Comparison of ENCODE assay signal across 8 cellular contexts in the genomic region with DNA sequence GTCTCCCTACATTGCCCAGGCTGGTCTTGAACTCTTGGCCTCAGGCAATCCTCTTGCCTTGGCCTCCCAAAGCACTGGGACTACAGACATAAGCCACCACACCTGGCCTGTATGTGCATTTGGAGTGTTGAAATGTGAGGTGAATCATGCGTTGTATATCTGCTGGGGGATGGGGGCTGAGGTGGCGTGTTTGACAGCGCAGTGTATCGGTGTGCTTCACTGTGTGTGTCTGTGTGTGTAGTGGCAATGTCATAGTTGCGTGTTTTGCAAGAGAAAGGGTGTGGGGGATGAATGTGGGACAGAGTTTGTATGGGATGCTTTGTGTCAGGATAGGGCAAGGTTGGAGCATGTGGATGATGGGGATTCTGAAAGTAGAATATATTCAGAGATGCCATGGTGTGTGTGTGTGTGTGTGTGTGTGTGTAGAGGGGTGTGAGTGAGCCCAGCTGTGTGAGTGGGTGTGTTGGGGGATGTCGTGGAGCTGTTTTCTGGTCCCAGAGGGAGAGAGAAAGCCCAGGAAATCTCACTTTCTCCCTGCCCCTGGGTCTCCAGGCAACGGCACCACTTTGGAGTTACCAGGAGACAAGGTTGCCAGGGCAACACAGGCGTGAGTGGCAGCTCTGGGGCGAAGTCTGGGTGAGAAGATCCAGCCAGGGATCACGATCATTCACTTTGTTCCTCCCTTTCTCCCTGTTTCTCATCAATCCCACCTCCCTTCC. TPM values are rescaled to one million over a fixed set of nuclear protein-coding genes. Genes with fewer than 3 reads are reported as not detected.
DNase-seq lines count a peak whose midpoint lies in the region; ATAC-seq and TF ChIP-seq lines count a peak whose summit lies in the region.

No MANE protein-coding gene starts in this region.

- no peak overlapping the region for H2AK5ac ChIP-seq in mesendoderm (ENCODE audit: low read length)

- H3K27ac ChIP-seq in mesendoderm (ENCODE audit: low read depth, low read length) (no peak overlapping the region), prostate gland (no peak overlapping the region)

- POLR2A ChIA-PET in T-cell (lab: Charles Lee), result no interaction called here

- peak overlapping the region in 1 of 2 donors; percentile 1 for H3K27ac Mint-ChIP-seq in T-cell
- H3K27ac Mint-ChIP-seq in type B pancreatic cell, result no peak overlapping the region

- H3K4me2 ChIP-seq in mesendoderm (ENCODE audit: low read length), result no peak overlapping the region

- TF ChIP-seq POLR2A in prostate gland (IDR thresholded peaks at IDR 0.05), result no peak

- TF ChIP-seq CTCF in type B pancreatic cell (conservative IDR thresholded peaks at IDR 0.05) (no peak), prostate gland (IDR thresholded peaks at IDR 0.05) (no peak)

- intact Hi-C loops in prostate gland (cut with DNase I), result no loop called here

- no peak overlapping the region for H4K8ac ChIP-seq in mesendoderm (ENCODE audit: low read depth, low read length)

- H3K27me3 Mint-ChIP-seq in T-cell, result no peaks in the 10 kb centered on the region
- H3K27me3 Mint-ChIP-seq in type B pancreatic cell, result no peaks in the 10 kb centered on the region

- H3K9ac ChIP-seq in mesendoderm (ENCODE audit: low read length), result no peak overlapping the region

- CTCF ChIA-PET in T-cell (lab: Charles Lee), result interaction anchor here in 1 of 2 donors (2.9 kb wide), 1 partner anchor 62 kb away, joined by 24 read pairs; a partner anchor contains a TSS

- no peak overlapping the region for H2BK5ac ChIP-seq in mesendoderm (ENCODE audit: low read length)

- H3K4me3 ChIP-seq in mesendoderm (ENCODE audit: low read length), result no peak overlapping the region
- H3K4me3 ChIP-seq in prostate gland, result no peak overlapping the region

- H3K79me2 ChIP-seq in mesendoderm (ENCODE audit: control insufficient read depth, insufficient read depth, low read length), result no peaks in the 10 kb centered on the region

- H3K4me1 Mint-ChIP-seq in T-cell (peaks cover 21 to 27% (median 22%) of the 10 kb centered on the region in 3 donors), type B pancreatic cell (ENCODE audit: unreplicated experiment) (peaks cover 16% of the 10 kb centered on the region)

- H3K79me1 ChIP-seq in mesendoderm (ENCODE audit: low read length), result no peaks in the 10 kb centered on the region

- no peaks in the 10 kb centered on the region for H3K9me3 ChIP-seq in prostate gland

- ATAC-seq in T-cell (replicated peaks in 1 of 4), result no peak
- no peak for ATAC-seq in HG02970 (IDR thresholded peaks at IDR 0.05; ENCODE audit: low FRiP score, unreplicated experiment)

- H3K9me3 Mint-ChIP-seq in T-cell, result no peaks in the 10 kb centered on the region
- H3K9me3 Mint-ChIP-seq in type B pancreatic cell, result no peaks in the 10 kb centered on the region

- no peak overlapping the region for H2BK120ac ChIP-seq in mesendoderm (ENCODE audit: low read depth, low read length)

- H3K4me3 Mint-ChIP-seq in T-cell, result peak overlapping the region in 2 of 3 donors; percentile 1 to 52
- H3K4me3 Mint-ChIP-seq in type B pancreatic cell, result no peak overlapping the region

- peak; percentile 80 for DNase-seq in DMS153 (lab: John Stamatoyannopoulos, UW)
- DNase-seq in MV-4-11 (lab: John Stamatoyannopoulos, UW), result peak; percentile 73
- no peak for DNase-seq in T-cell
- peak; percentile 82 for DNase-seq in mesendoderm
- no peak for DNase-seq in type B pancreatic cell (ENCODE audit: extremely low spot score, unreplicated experiment)
- DNase-seq in dedifferentiated amniotic fluid mesenchymal stem cell (ENCODE audit: extremely low spot score), result no peak
- DNase-seq in prostate gland (ENCODE audit: low spot score), result no peak

- H3K4me1 ChIP-seq in mesendoderm (ENCODE audit: control insufficient read depth, low read depth, low read length) (no peaks in the 10 kb centered on the region), prostate gland (replicated peaks) (peaks cover 7% of the 10 kb centered on the region)

- no peak overlapping the region for H3K56ac ChIP-seq in mesendoderm (ENCODE audit: low read length)

- H3K36me3 ChIP-seq in mesendoderm (ENCODE audit: control insufficient read depth, insufficient read depth, low read length), result no peaks in the 10 kb centered on the region
- peaks cover 0 to 2% of the 10 kb centered on the region in 2 donors for H3K36me3 ChIP-seq in prostate gland

- H3K27me3 ChIP-seq in mesendoderm (ENCODE audit: insufficient read depth, low read length, poor library complexity), result no peaks in the 10 kb centered on the region
- H3K27me3 ChIP-seq in prostate gland (replicated peaks; ENCODE audit: insufficient read depth), result no peaks in the 10 kb centered on the region

- no peak overlapping the region for H2BK15ac ChIP-seq in mesendoderm (replicated peaks; ENCODE audit: low read depth)

- H3K36me3 Mint-ChIP-seq in T-cell (peaks cover 27% of the 10 kb centered on the region), type B pancreatic cell (peaks cover 3% of the 10 kb centered on the region)

- no CpG with 5 or more reads among the region's 10 CpGs for WGBS in mesendoderm (ENCODE audit: extremely low coverage, insufficient coverage, low lambda C conversion rate)
- WGBS in prostate gland, result 57% methylated on average over 10 of the region's 10 CpGs

- H4K5ac ChIP-seq in mesendoderm (ENCODE audit: low read length), result no peak overlapping the region

- no peak overlapping the region for H3K18ac ChIP-seq in mesendoderm (ENCODE audit: low read length)

- H3K4ac ChIP-seq in mesendoderm (ENCODE audit: low read depth, low read length), result no peak overlapping the region

- no peak overlapping the region for H3K23ac ChIP-seq in mesendoderm (ENCODE audit: low read length)

RNA-seq across cellular contexts. Expression of a gene that starts 1.1 kb away (rescaled TPM):
- total RNA-seq in T-cell, result 1 to 10 TPM; 1.6 to 5.5 (median 4.3) TPM
- polyA plus RNA-seq in mesendoderm (2013, experiment 1 of 2), result 6.2 TPM
- polyA plus RNA-seq in mesendoderm (2013, experiment 2 of 2), result 6.6 TPM
- total RNA-seq in type B pancreatic cell (ENCODE audit: low replicate concordance), result 2.7 and 4.3 TPM in 2 replicates
- total RNA-seq in prostate gland, result 1 to 10 TPM; 4.1 to 6.3 TPM

RNA-seq across cellular contexts. Expression of a gene that starts 10.8 kb away (rescaled TPM):
- total RNA-seq in T-cell, result 10 to 100 TPM in 1 of 5 donors, 1 to 10 TPM in 4; 5.9 to 11.0 (median 6.7) TPM
- polyA plus RNA-seq in mesendoderm (2013, experiment 1 of 2), result 3.2 TPM
- polyA plus RNA-seq in mesendoderm (2013, experiment 2 of 2), result 3.1 TPM
- 9.2 and 11.4 TPM in 2 replicates for total RNA-seq in type B pancreatic cell (ENCODE audit: low replicate concordance)
- 1 to 10 TPM; 6.8 to 8.1 TPM for total RNA-seq in prostate gland

RNA-seq across cellular contexts. Expression of a gene that starts 18.1 kb away (rescaled TPM):
- total RNA-seq in T-cell (10 to 100 TPM in 3 of 5 donors, 1 to 10 TPM in 2; 8.6 to 16.2 (median 10.7) TPM), type B pancreatic cell (ENCODE audit: low replicate concordance) (11.1 and 15.9 TPM in 2 replicates), prostate gland (10 to 100 TPM; 33.9 to 86.1 TPM)
- 5.8 TPM for polyA plus RNA-seq in mesendoderm (2013, experiment 1 of 2)
- polyA plus RNA-seq in mesendoderm (2013, experiment 2 of 2), result 5.9 TPM

RNA-seq across cellular contexts. Expression of a gene that starts 27.0 kb away (rescaled TPM):
- total RNA-seq in T-cell (10 to 100 TPM; 59.7 to 81.8 (median 69.6) TPM), type B pancreatic cell (ENCODE audit: low replicate concordance) (9.6 and 12.1 TPM in 2 replicates), prostate gland (10 to 100 TPM; 51.5 to 52.4 TPM)
- 1.7 TPM for polyA plus RNA-seq in mesendoderm (2013, experiment 1 of 2)
- 2.0 TPM for polyA plus RNA-seq in mesendoderm (2013, experiment 2 of 2)

RNA-seq across cellular contexts. Expression of a gene that starts 27.3 kb away (rescaled TPM):
- total RNA-seq in T-cell, result 10 to 100 TPM; 15.6 to 32.9 (median 27.0) TPM
- 85.8 TPM for polyA plus RNA-seq in mesendoderm (2013, experiment 1 of 2)
- 83.6 TPM for polyA plus RNA-seq in mesendoderm (2013, experiment 2 of 2)
- 58.6 and 68.3 TPM in 2 replicates for total RNA-seq in type B pancreatic cell (ENCODE audit: low replicate concordance)
- total RNA-seq in prostate gland, result 100 to 1,000 TPM; 219 to 541 TPM

Comparison
In these comparisons a context has a peak if more than half of its experiments do, and no peak if none do; other contexts are left out.
1. DNase-seq: peak in DMS153 (single experiment), MV-4-11 (single experiment) and mesendoderm (single experiment); none in T-cell (0 of 34), type B pancreatic cell (single experiment), dedifferentiated amniotic fluid mesenchymal stem cell (single experiment) and prostate gland (single experiment).